18 cellular contexts compared by ENCODE assay signal in the genomic region with DNA sequence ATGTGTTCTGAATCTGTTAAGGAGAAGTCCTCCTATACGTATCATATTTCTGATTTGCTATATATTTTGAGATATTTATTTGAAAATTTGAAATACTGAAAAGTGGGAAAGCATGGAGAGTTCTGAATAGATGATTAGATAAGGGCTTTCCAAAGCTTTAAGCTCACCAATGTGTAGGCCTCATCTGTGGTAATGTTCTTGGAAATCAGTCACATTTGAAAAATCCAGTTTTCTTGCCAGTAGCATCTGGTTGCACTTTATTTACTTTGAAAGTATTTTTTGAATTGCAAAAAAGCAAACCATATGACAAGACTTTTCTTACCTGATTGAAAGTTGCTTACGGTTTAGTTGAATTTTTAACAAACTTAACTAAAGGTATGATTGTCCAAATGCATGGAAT.
"Had no signal": no experiment of that assay in that cellular context is flagged by ENCODE, and none has a peak within 500 bp of the region (broad histone marks: within the 10 kb centered on the region; RNA-seq: fewer than 3 reads in every experiment).

No MANE protein-coding gene starts in this region.

- H3K4me3 ChIP-seq: adrenal gland, body of pancreas, upper lobe of right lung had no signal

- ATAC-seq: activated T-cell treated with anti-CD3 and anti-CD28 coated beads, Interleukin-2, amount 50 U/mL, for 72 hours; body of pancreas; upper lobe of right lung had no signal

- DNase-seq: activated CD4-positive, alpha-beta T cell treated with anti-CD3 and anti-CD28 coated beads, Interleukin-2, amount 50 U/mL, for 4 hours; activated gamma-delta T cell; activated T-cell treated with anti-CD3 and anti-CD28 coated beads, Interleukin-2, amount 50 U/mL, for 72 hours; adrenal gland; body of pancreas; caudate nucleus; endodermal cell; hypothalamus; mammary epithelial cell; midbrain; nephron progenitor cell; retina; stimulated activated CD4-positive, alpha-beta T cell treated with anti-CD3 and anti-CD28 coated beads, Interleukin-12 subunit alpha, Interleukin-12 subunit beta, amount 100 ng/mL, for 4 hours; stimulated activated CD4-positive, alpha-beta T cell treated with anti-CD3 and anti-CD28 coated beads, Interleukin-1b, Interleukin-23, amount 100 ng/mL, for 48 hours; stimulated activated CD8-positive, alpha-beta memory T cell treated with anti-CD3 and anti-CD28 coated beads, Interleukin-4, amount 100 ng/mL, for 48 hours; stimulated activated naive CD4-positive, alpha-beta T cell; upper lobe of right lung; WERI-Rb-1 had no signal
